Comparison of ENCODE assay signal across 13 cellular contexts in the genomic region with DNA sequence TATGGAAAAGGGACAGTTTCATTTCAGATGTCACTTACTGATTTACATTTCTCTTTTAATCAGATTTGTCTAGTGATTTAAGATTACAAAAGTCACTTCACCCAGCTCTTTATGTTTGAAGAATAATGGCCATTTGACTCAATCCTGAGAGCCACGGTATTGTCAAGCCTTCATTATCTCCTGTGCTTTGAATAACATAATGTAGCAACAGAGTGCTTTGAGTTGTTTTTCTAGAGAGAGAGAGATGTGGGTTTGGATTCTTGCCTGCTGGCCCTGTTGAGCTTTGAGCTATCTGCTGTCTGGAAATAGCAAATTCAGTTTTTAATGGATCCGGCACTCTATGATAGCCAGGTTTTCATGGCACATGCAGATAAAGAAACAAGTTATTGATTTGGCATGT.
DNase-seq lines count a peak whose midpoint lies in the region; ATAC-seq, FAIRE-seq and TF ChIP-seq lines count a peak whose summit lies in the region.
"Had no signal": no experiment of that assay in that cellular context is flagged by ENCODE, and none has a peak within 500 bp of the region (broad histone marks: within the 10 kb centered on the region; RNA-seq: fewer than 3 reads in every experiment).

No MANE protein-coding gene starts in this region.

- no peaks in the 10 kb centered on the region for H3K36me3 ChIP-seq in adipocyte (ENCODE audit: control insufficient read depth, insufficient read depth, low read length, severe bottlenecking)
- no peaks in the 10 kb centered on the region for H3K36me3 ChIP-seq in liver (ENCODE audit: control insufficient read depth in 4 of 4, insufficient read depth in 3 of 4, low read depth in 1 of 4, low read length in 3 of 4)
- H3K36me3 ChIP-seq in upper lobe of right lung, result no peaks in the 10 kb centered on the region
- H3K36me3 ChIP-seq: ascending aorta; BLaER1 treated with 17β-estradiol and CSF1 and Interleukin-3, amounts not matched to agents 10 nM and 100 nM; neutrophil had no signal

- no peak overlapping the region for H3K4me3 ChIP-seq in adipocyte (ENCODE audit: low read length)
- no peak overlapping the region for H3K4me3 ChIP-seq in liver (ENCODE audit: low read depth in 1 of 3, low read length in 3 of 3)
- no peak overlapping the region for H3K4me3 ChIP-seq in upper lobe of right lung
- H3K4me3 ChIP-seq: ascending aorta; BLaER1 treated with 17β-estradiol and CSF1 and Interleukin-3, amounts not matched to agents 10 nM and 100 nM had no signal

- H3K4me1 ChIP-seq in adipocyte (ENCODE audit: control insufficient read depth, insufficient read depth, low read length) (peaks cover 16% of the 10 kb centered on the region), liver (ENCODE audit: control insufficient read depth in 4 of 4, insufficient read depth in 4 of 4, low read length in 3 of 4) (peaks cover 0 to 7% (median 3%) of the 10 kb centered on the region in 4 donors), upper lobe of right lung (peaks cover 4% of the 10 kb centered on the region)
- H3K4me1 ChIP-seq: ascending aorta had no signal

- WGBS in liver, result 32% methylated on average over 2 of the region's 2 CpGs

- peak; percentile 6 to 9 for TF ChIP-seq RAD21 in liver (IDR thresholded peaks at IDR 0.05)

- H3K27ac ChIP-seq in liver (ENCODE audit: low read depth in 1 of 2, low read length in 2 of 2), result no peak overlapping the region
- no peak overlapping the region for H3K27ac ChIP-seq in upper lobe of right lung
- H3K27ac ChIP-seq: ascending aorta; BLaER1 treated with 17β-estradiol and CSF1 and Interleukin-3, amounts not matched to agents 10 nM and 100 nM; HL-60; neutrophil; RWPE1 had no signal

- ATAC-seq in HG03159 (IDR thresholded peaks at IDR 0.05; ENCODE audit: unreplicated experiment) (no peak), upper lobe of right lung (no peak), GM19351 (IDR thresholded peaks at IDR 0.05; ENCODE audit: unreplicated experiment) (no peak)

- H3K9me3 ChIP-seq in adipocyte (ENCODE audit: control insufficient read depth, low read length) (no peaks in the 10 kb centered on the region), liver (ENCODE audit: control insufficient read depth in 4 of 4, low read length in 3 of 4) (no peaks in the 10 kb centered on the region), upper lobe of right lung (no peaks in the 10 kb centered on the region)
- H3K9me3 ChIP-seq: ascending aorta, neutrophil had no signal

- H3K27me3 ChIP-seq in adipocyte (replicated peaks; ENCODE audit: control insufficient read depth, insufficient read depth, low read length) (no peaks in the 10 kb centered on the region), liver (ENCODE audit: control insufficient read depth in 4 of 4, insufficient read depth in 4 of 4, low read length in 3 of 4) (no peaks in the 10 kb centered on the region), upper lobe of right lung (no peaks in the 10 kb centered on the region)
- H3K27me3 ChIP-seq: ascending aorta; BLaER1 treated with 17β-estradiol and CSF1 and Interleukin-3, amounts not matched to agents 10 nM and 100 nM; neutrophil had no signal

- intact Hi-C loops in upper lobe of right lung (cut with DNase I), result no loop called here

- TF ChIP-seq CTCF in liver (IDR thresholded peaks at IDR 0.05; ENCODE audit: low read depth, low read length, missing input control) (no peak), upper lobe of right lung (IDR thresholded peaks at IDR 0.05) (no peak)

- H3K9ac ChIP-seq in adipocyte (ENCODE audit: low read length) (no peak overlapping the region), liver (ENCODE audit: low read depth in 1 of 2, low read length in 2 of 2) (no peak overlapping the region)
- H3K9ac ChIP-seq: BLaER1 treated with 17β-estradiol and CSF1 and Interleukin-3, amounts not matched to agents 10 nM and 100 nM had no signal

- peak; percentile 47 for DNase-seq in Ammon's horn (ENCODE audit: low spot score)
- DNase-seq in NCI-H1436 (lab: John Stamatoyannopoulos, UW), result peak; percentile 87
- peak; percentile 43 for DNase-seq in adipocyte (ENCODE audit: low read depth)
- DNase-seq in frontal cortex (ENCODE audit: low spot score in 2 of 2), result no peak
- no peak for DNase-seq in upper lobe of right lung

- FAIRE-seq in frontal cortex (lab: Jason Lieb, UNC), result no peak

TF ChIP-seq in liver, 16 proteins besides CTCF, POLR2A, EP300 and RAD21:
- TF ChIP-seq, protein P1, sequence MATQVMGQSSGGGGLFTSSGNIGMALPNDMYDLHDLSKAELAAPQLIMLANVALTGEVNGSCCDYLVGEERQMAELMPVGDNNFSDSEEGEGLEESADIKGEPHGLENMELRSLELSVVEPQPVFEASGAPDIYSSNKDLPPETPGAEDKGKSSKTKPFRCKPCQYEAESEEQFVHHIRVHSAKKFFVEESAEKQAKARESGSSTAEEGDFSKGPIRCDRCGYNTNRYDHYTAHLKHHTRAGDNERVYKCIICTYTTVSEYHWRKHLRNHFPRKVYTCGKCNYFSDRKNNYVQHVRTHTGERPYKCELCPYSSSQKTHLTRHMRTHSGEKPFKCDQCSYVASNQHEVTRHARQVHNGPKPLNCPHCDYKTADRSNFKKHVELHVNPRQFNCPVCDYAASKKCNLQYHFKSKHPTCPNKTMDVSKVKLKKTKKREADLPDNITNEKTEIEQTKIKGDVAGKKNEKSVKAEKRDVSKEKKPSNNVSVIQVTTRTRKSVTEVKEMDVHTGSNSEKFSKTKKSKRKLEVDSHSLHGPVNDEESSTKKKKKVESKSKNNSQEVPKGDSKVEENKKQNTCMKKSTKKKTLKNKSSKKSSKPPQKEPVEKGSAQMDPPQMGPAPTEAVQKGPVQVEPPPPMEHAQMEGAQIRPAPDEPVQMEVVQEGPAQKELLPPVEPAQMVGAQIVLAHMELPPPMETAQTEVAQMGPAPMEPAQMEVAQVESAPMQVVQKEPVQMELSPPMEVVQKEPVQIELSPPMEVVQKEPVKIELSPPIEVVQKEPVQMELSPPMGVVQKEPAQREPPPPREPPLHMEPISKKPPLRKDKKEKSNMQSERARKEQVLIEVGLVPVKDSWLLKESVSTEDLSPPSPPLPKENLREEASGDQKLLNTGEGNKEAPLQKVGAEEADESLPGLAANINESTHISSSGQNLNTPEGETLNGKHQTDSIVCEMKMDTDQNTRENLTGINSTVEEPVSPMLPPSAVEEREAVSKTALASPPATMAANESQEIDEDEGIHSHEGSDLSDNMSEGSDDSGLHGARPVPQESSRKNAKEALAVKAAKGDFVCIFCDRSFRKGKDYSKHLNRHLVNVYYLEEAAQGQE (IDR thresholded peaks at IDR 0.05), result no peak
- TF ChIP-seq, protein P2, sequence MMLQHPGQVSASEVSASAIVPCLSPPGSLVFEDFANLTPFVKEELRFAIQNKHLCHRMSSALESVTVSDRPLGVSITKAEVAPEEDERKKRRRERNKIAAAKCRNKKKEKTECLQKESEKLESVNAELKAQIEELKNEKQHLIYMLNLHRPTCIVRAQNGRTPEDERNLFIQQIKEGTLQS (IDR thresholded peaks at IDR 0.05), result no peak
- TF ChIP-seq GABPA (IDR thresholded peaks at IDR 0.05 in 1 of 2, conservative IDR thresholded peaks at IDR 0.05 in 1 of 2), result no peak
- peak in 1 of 2 donors; percentile 14 for TF ChIP-seq RXRA (IDR thresholded peaks at IDR 0.05)
- TF ChIP-seq FOXA1 (IDR thresholded peaks at IDR 0.05), result no peak
- TF ChIP-seq, protein P3, sequence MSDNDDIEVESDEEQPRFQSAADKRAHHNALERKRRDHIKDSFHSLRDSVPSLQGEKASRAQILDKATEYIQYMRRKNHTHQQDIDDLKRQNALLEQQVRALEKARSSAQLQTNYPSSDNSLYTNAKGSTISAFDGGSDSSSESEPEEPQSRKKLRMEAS (IDR thresholded peaks at IDR 0.05), result no peak
- no peak for TF ChIP-seq NR2F2 (IDR thresholded peaks at IDR 0.05)
- TF ChIP-seq YY1 (IDR thresholded peaks at IDR 0.05), result peak; percentile 17
- TF ChIP-seq SP1 (IDR thresholded peaks at IDR 0.05), result no peak
- TF ChIP-seq, protein P4, sequence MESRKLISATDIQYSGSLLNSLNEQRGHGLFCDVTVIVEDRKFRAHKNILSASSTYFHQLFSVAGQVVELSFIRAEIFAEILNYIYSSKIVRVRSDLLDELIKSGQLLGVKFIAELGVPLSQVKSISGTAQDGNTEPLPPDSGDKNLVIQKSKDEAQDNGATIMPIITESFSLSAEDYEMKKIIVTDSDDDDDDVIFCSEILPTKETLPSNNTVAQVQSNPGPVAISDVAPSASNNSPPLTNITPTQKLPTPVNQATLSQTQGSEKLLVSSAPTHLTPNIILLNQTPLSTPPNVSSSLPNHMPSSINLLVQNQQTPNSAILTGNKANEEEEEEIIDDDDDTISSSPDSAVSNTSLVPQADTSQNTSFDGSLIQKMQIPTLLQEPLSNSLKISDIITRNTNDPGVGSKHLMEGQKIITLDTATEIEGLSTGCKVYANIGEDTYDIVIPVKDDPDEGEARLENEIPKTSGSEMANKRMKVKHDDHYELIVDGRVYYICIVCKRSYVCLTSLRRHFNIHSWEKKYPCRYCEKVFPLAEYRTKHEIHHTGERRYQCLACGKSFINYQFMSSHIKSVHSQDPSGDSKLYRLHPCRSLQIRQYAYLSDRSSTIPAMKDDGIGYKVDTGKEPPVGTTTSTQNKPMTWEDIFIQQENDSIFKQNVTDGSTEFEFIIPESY (IDR thresholded peaks at IDR 0.05), result no peak
- TF ChIP-seq TAF1 (conservative IDR thresholded peaks at IDR 0.05), result no peak
- TF ChIP-seq FOXA2 (IDR thresholded peaks at IDR 0.05), result no peak
- no peak for TF ChIP-seq HNF4G (IDR thresholded peaks at IDR 0.05)
- peak; percentile 31 to 39 for TF ChIP-seq HNF4A (conservative IDR thresholded peaks at IDR 0.05)
- TF ChIP-seq JUND (IDR thresholded peaks at IDR 0.05), result no peak
- no peak for TF ChIP-seq EGR1 (IDR thresholded peaks at IDR 0.05; ENCODE audit: low read depth in 2 of 2)

Comparison
In these comparisons a context has a peak if more than half of its experiments do, and no peak if none do; other contexts are left out.
1. DNase-seq: peak in Ammon's horn (single experiment), NCI-H1436 (single experiment) and adipocyte (single experiment); none in frontal cortex (0 of 2) and upper lobe of right lung (single experiment).